ENCODE assay signal across 19 cellular contexts in genomic region chr20:34997774-34998173, GRCh38. TPM values are rescaled to one million over a fixed set of nuclear protein-coding genes. Genes with fewer than 3 reads are reported as not detected.
DNase-seq lines count a peak whose midpoint lies in the region; ATAC-seq and TF ChIP-seq lines count a peak whose summit lies in the region.
"Had no signal": no experiment of that assay in that cellular context is flagged by ENCODE, and none has a peak within 500 bp of the region (broad histone marks: within the 10 kb centered on the region; RNA-seq: fewer than 3 reads in every experiment).

No MANE protein-coding gene starts in this region.

- H3K4me3 Mint-ChIP-seq in activated naive CD4-positive, alpha-beta T cell treated with anti-CD3 and anti-CD28 coated beads, Interleukin-2, amount 50 U/mL, for 24 hours, result no peak overlapping the region
- H3K4me3 Mint-ChIP-seq in activated T-helper 1 cell treated with anti-CD3 and anti-CD28 coated beads, Interleukin-12 subunit alpha, Interleukin-12 subunit beta, Interleukin-2, Interleukin-4 antibody, amounts not matched to agents 30 ng/mL and 10 ng/mL and 1 ng/mL, durations not matched to agents 14 hours and 24 hours and 36 hours, result no peak overlapping the region
- H3K4me3 Mint-ChIP-seq in endodermal cell, result no peak overlapping the region
- H3K4me3 Mint-ChIP-seq: nephron had no signal

- WGBS in endodermal cell (ENCODE audit: insufficient coverage in 1 of 2, insufficient read length in 1 of 2), 2 experiments, result 88 to 94% methylated on average over 1 to 2 of the region's 2 CpGs
- 90 to 100% (median 97%) methylated on average over 2 of the region's 2 CpGs for WGBS in psoas muscle, 3 donors

- H3K4me1 Mint-ChIP-seq in activated naive CD4-positive, alpha-beta T cell treated with anti-CD3 and anti-CD28 coated beads, Interleukin-2, amount 50 U/mL, for 24 hours, result no peaks in the 10 kb centered on the region
- H3K4me1 Mint-ChIP-seq in activated T-helper 1 cell treated with anti-CD3 and anti-CD28 coated beads, Interleukin-12 subunit alpha, Interleukin-12 subunit beta, Interleukin-2, Interleukin-4 antibody, amounts not matched to agents 30 ng/mL and 10 ng/mL and 1 ng/mL, durations not matched to agents 14 hours and 24 hours and 36 hours (ENCODE audit: low read depth), result no peaks in the 10 kb centered on the region
- H3K4me1 Mint-ChIP-seq in endodermal cell, result peaks cover 5% of the 10 kb centered on the region
- H3K4me1 Mint-ChIP-seq: nephron had no signal

- H3K9ac ChIP-seq in endodermal cell (ENCODE audit: extremely low read depth, low read length, poor library complexity, severe bottlenecking), result no peak overlapping the region

- H3K27me3 ChIP-seq in endodermal cell (ENCODE audit: control insufficient read depth, insufficient read depth, low read length, poor library complexity, severe bottlenecking), result no peaks in the 10 kb centered on the region
- H3K27me3 ChIP-seq in psoas muscle (ENCODE audit: insufficient read depth in 3 of 3, low read length in 2 of 3), result no peaks in the 10 kb centered on the region
- H3K27me3 ChIP-seq: Peyer's patch had no signal

- H3K9me3 ChIP-seq in endodermal cell (ENCODE audit: control insufficient read depth, low read length) (no peaks in the 10 kb centered on the region), psoas muscle (no peaks in the 10 kb centered on the region)
- H3K9me3 ChIP-seq: Peyer's patch, thoracic aorta had no signal

- intact Hi-C loops in activated T-helper 1 cell treated with anti-CD3 and anti-CD28 coated beads, Interleukin-12 subunit alpha, Interleukin-12 subunit beta, Interleukin-2, Interleukin-4 antibody, amounts not matched to agents 30 ng/mL and 10 ng/mL and 1 ng/mL, durations not matched to agents 14 hours and 24 hours and 36 hours (cut with micrococcal nuclease), result no loop called here
- intact Hi-C loops in psoas muscle (cut with DNase I), result no loop called here

- no peak for TF ChIP-seq CTCF in endodermal cell (conservative IDR thresholded peaks at IDR 0.05)
- no peak for TF ChIP-seq CTCF in psoas muscle (IDR thresholded peaks at IDR 0.05)

- no peaks in the 10 kb centered on the region for H3K27me3 Mint-ChIP-seq in activated naive CD4-positive, alpha-beta T cell treated with anti-CD3 and anti-CD28 coated beads, Interleukin-2, amount 50 U/mL, for 24 hours
- H3K27me3 Mint-ChIP-seq in activated T-helper 1 cell treated with anti-CD3 and anti-CD28 coated beads, Interleukin-12 subunit alpha, Interleukin-12 subunit beta, Interleukin-2, Interleukin-4 antibody, amounts not matched to agents 30 ng/mL and 10 ng/mL and 1 ng/mL, durations not matched to agents 14 hours and 24 hours and 36 hours (ENCODE audit: insufficient read depth), result no peaks in the 10 kb centered on the region
- H3K27me3 Mint-ChIP-seq in endodermal cell (ENCODE audit: insufficient read depth), result no peaks in the 10 kb centered on the region

- peaks cover 7% of the 10 kb centered on the region for H3K36me3 Mint-ChIP-seq in activated naive CD4-positive, alpha-beta T cell treated with anti-CD3 and anti-CD28 coated beads, Interleukin-2, amount 50 U/mL, for 24 hours
- peaks cover 29% of the 10 kb centered on the region for H3K36me3 Mint-ChIP-seq in activated T-helper 1 cell treated with anti-CD3 and anti-CD28 coated beads, Interleukin-12 subunit alpha, Interleukin-12 subunit beta, Interleukin-2, Interleukin-4 antibody, amounts not matched to agents 30 ng/mL and 10 ng/mL and 1 ng/mL, durations not matched to agents 14 hours and 24 hours and 36 hours (ENCODE audit: low read depth)
- H3K36me3 Mint-ChIP-seq in endodermal cell (ENCODE audit: low read depth), result peaks cover 66% of the 10 kb centered on the region

- H3K27ac ChIP-seq in endodermal cell (ENCODE audit: low read depth, low read length) (no peak overlapping the region), psoas muscle (peak overlapping the region; percentile 67)
- H3K27ac ChIP-seq: Peyer's patch, thoracic aorta had no signal

- no peak overlapping the region for H3K4me3 ChIP-seq in endodermal cell (ENCODE audit: low read length)
- H3K4me3 ChIP-seq in psoas muscle, result no peak overlapping the region
- H3K4me3 ChIP-seq: GM12878, Peyer's patch, thoracic aorta had no signal

- H3K9me3 Mint-ChIP-seq in activated naive CD4-positive, alpha-beta T cell treated with anti-CD3 and anti-CD28 coated beads, Interleukin-2, amount 50 U/mL, for 24 hours, result no peaks in the 10 kb centered on the region
- H3K9me3 Mint-ChIP-seq in activated T-helper 1 cell treated with anti-CD3 and anti-CD28 coated beads, Interleukin-12 subunit alpha, Interleukin-12 subunit beta, Interleukin-2, Interleukin-4 antibody, amounts not matched to agents 30 ng/mL and 10 ng/mL and 1 ng/mL, durations not matched to agents 14 hours and 24 hours and 36 hours, result no peaks in the 10 kb centered on the region
- H3K9me3 Mint-ChIP-seq in endodermal cell, result no peaks in the 10 kb centered on the region
- H3K9me3 Mint-ChIP-seq: nephron had no signal

- DNase-seq in activated naive CD4-positive, alpha-beta T cell treated with anti-CD3 and anti-CD28 coated beads, Interleukin-2, amount 50 U/mL, for 16 hours, result no peak
- DNase-seq in activated T-helper 1 cell treated with anti-CD3 and anti-CD28 coated beads, Interleukin-12 subunit alpha, Interleukin-12 subunit beta, Interleukin-2, Interleukin-4 antibody, amounts not matched to agents 30 ng/mL and 10 ng/mL and 1 ng/mL, durations not matched to agents 14 hours and 24 hours and 36 hours (ENCODE audit: low spot score), result no peak
- DNase-seq in endodermal cell, result no peak
- DNase-seq in psoas muscle, result no peak
- no peak for DNase-seq in 8988T
- DNase-seq in T-helper 9 cell, result no peak
- DNase-seq: activated gamma-delta T cell; DMS53; kidney; MM.1S; NCI-H187; NCI-H446; stimulated activated CD8-positive, alpha-beta memory T cell treated with anti-CD3 and anti-CD28 coated beads, Interleukin-4, amount 100 ng/mL, for 48 hours had no signal

- no peaks in the 10 kb centered on the region for H3K4me1 ChIP-seq in endodermal cell (ENCODE audit: control insufficient read depth, insufficient read depth, low read length)
- H3K4me1 ChIP-seq in psoas muscle, result no peaks in the 10 kb centered on the region

- H3K36me3 ChIP-seq in endodermal cell (ENCODE audit: control insufficient read depth, insufficient read depth, low read length), result peaks cover 30% of the 10 kb centered on the region
- peaks cover 2 to 95% of the 10 kb centered on the region in 2 donors for H3K36me3 ChIP-seq in psoas muscle (ENCODE audit: insufficient read depth in 1 of 2, low read depth in 1 of 2)

- peak overlapping the region; percentile 80 for H3K27ac Mint-ChIP-seq in activated naive CD4-positive, alpha-beta T cell treated with anti-CD3 and anti-CD28 coated beads, Interleukin-2, amount 50 U/mL, for 24 hours
- H3K27ac Mint-ChIP-seq in activated T-helper 1 cell treated with anti-CD3 and anti-CD28 coated beads, Interleukin-12 subunit alpha, Interleukin-12 subunit beta, Interleukin-2, Interleukin-4 antibody, amounts not matched to agents 30 ng/mL and 10 ng/mL and 1 ng/mL, durations not matched to agents 14 hours and 24 hours and 36 hours, result peak overlapping the region; percentile 27
- H3K27ac Mint-ChIP-seq in endodermal cell, result peak overlapping the region; percentile 45
- H3K27ac Mint-ChIP-seq: nephron had no signal

- ATAC-seq in psoas muscle (no peak), GM21786 (IDR thresholded peaks at IDR 0.05; ENCODE audit: unreplicated experiment) (no peak)
- ATAC-seq: GM12878 had no signal

RNA-seq across cellular contexts. Expression of gene MYH7B, which starts 42.1 kb away (rescaled TPM):
- total RNA-seq in activated T-helper 1 cell treated with anti-CD3 and anti-CD28 coated beads, Interleukin-12 subunit alpha, Interleukin-12 subunit beta, Interleukin-2, Interleukin-4 antibody, amounts not matched to agents 30 ng/mL and 10 ng/mL and 1 ng/mL, durations not matched to agents 14 hours and 24 hours and 36 hours, result 0.20 and 0.44 TPM in 2 replicates
- under 1 TPM; 0.37 to 0.49 TPM for total RNA-seq in endodermal cell
- polyA plus RNA-seq in endodermal cell (2013, experiment 1 of 2), result 0.78 TPM
- polyA plus RNA-seq in endodermal cell (2013, experiment 2 of 2), result 0.62 TPM
- total RNA-seq in psoas muscle, result 100 to 1,000 TPM in 1 of 4 donors, 10 to 100 TPM in 3; 10.6 to 101 (median 22.1) TPM
- polyA plus RNA-seq in psoas muscle, result 10 to 100 TPM in 1 of 3 donors, 1 to 10 TPM in 2; 5.7 to 15.0 (median 6.4) TPM

RNA-seq across cellular contexts. Expression of gene GSS, which starts 42.2 kb away (rescaled TPM):
- 64.1 and 68.0 TPM in 2 replicates for total RNA-seq in activated T-helper 1 cell treated with anti-CD3 and anti-CD28 coated beads, Interleukin-12 subunit alpha, Interleukin-12 subunit beta, Interleukin-2, Interleukin-4 antibody, amounts not matched to agents 30 ng/mL and 10 ng/mL and 1 ng/mL, durations not matched to agents 14 hours and 24 hours and 36 hours
- total RNA-seq in endodermal cell (10 to 100 TPM; 60.8 to 71.3 TPM), psoas muscle (10 to 100 TPM; 21.5 to 36.6 (median 26.6) TPM)
- polyA plus RNA-seq in endodermal cell (2013, experiment 1 of 2), result 43.8 TPM
- 41.5 TPM for polyA plus RNA-seq in endodermal cell (2013, experiment 2 of 2)
- polyA plus RNA-seq in psoas muscle, result 10 to 100 TPM; 14.5 to 26.9 (median 24.5) TPM

Comparison
In these comparisons a context has a peak if more than half of its experiments do, and no peak if none do; other contexts are left out.
1. H3K27ac Mint-ChIP-seq: peak in every context shown above with its lines; median percentile 80 in activated naive CD4-positive, alpha-beta T cell treated with anti-CD3 and anti-CD28 coated beads, Interleukin-2, amount 50 U/mL, for 24 hours; 45 in endodermal cell; 27 in activated T-helper 1 cell treated with anti-CD3 and anti-CD28 coated beads, Interleukin-12 subunit alpha, Interleukin-12 subunit beta, Interleukin-2, Interleukin-4 antibody, amounts not matched to agents 30 ng/mL and 10 ng/mL and 1 ng/mL, durations not matched to agents 14 hours and 24 hours and 36 hours.